ENCODE assay signal across 8 cellular contexts in genomic region chr10:79608505-79609375, GRCh38. TPM values are rescaled to one million over a fixed set of nuclear protein-coding genes. Genes with fewer than 3 reads are reported as not detected.
A peak's percentile ranks its signal among the peaks of the same experiment; 100 is the strongest.
DNase-seq lines count a peak whose midpoint lies in the region; ATAC-seq and FAIRE-seq lines count a peak whose summit lies in the region.

No MANE protein-coding gene starts in this region.

- no peaks in the 10 kb centered on the region for H3K9me3 Mint-ChIP-seq in activated CD4-positive, alpha-beta T cell treated with anti-CD3 and anti-CD28 coated beads, Interleukin-2, amount 10 ng/mL, durations not matched to agents 7 days and 5 days

- peak; percentile 2 for DNase-seq in NCI-H1694 (lab: John Stamatoyannopoulos, UW)
- DNase-seq in NCI-H1694 treated with DMSO at 0.1 percent for 48 hours (lab: John Stamatoyannopoulos, UW), result no peak
- peak; percentile 64 for DNase-seq in HT-29 (ENCODE audit: low spot score)
- DNase-seq in activated CD4-positive, alpha-beta T cell treated with anti-CD3 and anti-CD28 coated beads, Interleukin-2, amount 10 ng/mL, durations not matched to agents 7 days and 5 days, result peak; percentile 46
- peak; percentile 2 for DNase-seq in fibroblast of the conjunctiva (ENCODE audit: low read depth)
- peak; percentile 18 for DNase-seq in small intestine
- DNase-seq in effector CD4-positive, alpha-beta T cell, result no peak

- no peaks in the 10 kb centered on the region for H3K27me3 ChIP-seq in small intestine (ENCODE audit: control insufficient read depth in 2 of 2, insufficient read depth in 2 of 2, low read length in 2 of 2)

- H3K27ac ChIP-seq in small intestine (ENCODE audit: low read depth in 1 of 2, low read length in 1 of 2), result no peak overlapping the region

- H3K36me3 ChIP-seq in small intestine (ENCODE audit: control insufficient read depth in 2 of 2, insufficient read depth in 2 of 2, low read length in 2 of 2), result no peaks in the 10 kb centered on the region

- CTCF ChIA-PET in activated CD4-positive, alpha-beta T cell treated with anti-CD3 and anti-CD28 coated beads, Interleukin-2, amount 10 ng/mL, durations not matched to agents 7 days and 5 days (lab: Charles Lee), result no interaction called here

- H3K4me1 ChIP-seq in small intestine (ENCODE audit: control insufficient read depth in 2 of 2, insufficient read depth in 1 of 2, low read depth in 1 of 2, low read length in 1 of 2), result no peaks in the 10 kb centered on the region

- peaks cover 6% of the 10 kb centered on the region for H3K27me3 Mint-ChIP-seq in activated CD4-positive, alpha-beta T cell treated with anti-CD3 and anti-CD28 coated beads, Interleukin-2, amount 10 ng/mL, durations not matched to agents 7 days and 5 days

- POLR2A ChIA-PET in activated CD4-positive, alpha-beta T cell treated with anti-CD3 and anti-CD28 coated beads, Interleukin-2, amount 10 ng/mL, durations not matched to agents 7 days and 5 days (lab: Charles Lee), result no interaction called here

- no peaks in the 10 kb centered on the region for H3K9me3 ChIP-seq in small intestine (ENCODE audit: control insufficient read depth, low read depth)

- 52 to 55% (median 52%) methylated on average over 20 of the region's 20 CpGs for WGBS in small intestine, 3 donors

- no peaks in the 10 kb centered on the region for H3K4me1 Mint-ChIP-seq in activated CD4-positive, alpha-beta T cell treated with anti-CD3 and anti-CD28 coated beads, Interleukin-2, amount 10 ng/mL, durations not matched to agents 7 days and 5 days

- FAIRE-seq in small intestine (lab: Jason Lieb, UNC), result no peak

- H3K36me3 Mint-ChIP-seq in activated CD4-positive, alpha-beta T cell treated with anti-CD3 and anti-CD28 coated beads, Interleukin-2, amount 10 ng/mL, durations not matched to agents 7 days and 5 days (ENCODE audit: low read depth), result no peaks in the 10 kb centered on the region

- ATAC-seq in HG03025 (IDR thresholded peaks at IDR 0.05; ENCODE audit: low FRiP score, unreplicated experiment), result no peak

- no peak overlapping the region for H3K4me3 ChIP-seq in small intestine (ENCODE audit: low read depth in 1 of 2, low read length in 2 of 2)

- H3K4me3 Mint-ChIP-seq in activated CD4-positive, alpha-beta T cell treated with anti-CD3 and anti-CD28 coated beads, Interleukin-2, amount 10 ng/mL, durations not matched to agents 7 days and 5 days, result no peak overlapping the region

- H3K27ac Mint-ChIP-seq in activated CD4-positive, alpha-beta T cell treated with anti-CD3 and anti-CD28 coated beads, Interleukin-2, amount 10 ng/mL, durations not matched to agents 7 days and 5 days, result no peak overlapping the region

RNA-seq across cellular contexts. Expression of gene SFTPA1, which starts 2.0 kb away (rescaled TPM):
- total RNA-seq in HT-29 (2014; rRNA removed; shearing (Covaris generic)), result not detected in 2 replicates
- not detected for total RNA-seq in activated CD4-positive, alpha-beta T cell treated with anti-CD3 and anti-CD28 coated beads, Interleukin-2, amount 10 ng/mL, durations not matched to agents 7 days and 5 days
- polyA plus RNA-seq in small intestine, result 1 to 10 TPM in 2 of 3 donors, under 1 TPM in 1; 0.21 to 9.2 (median 3.5) TPM

RNA-seq across cellular contexts. Expression of gene SFTPA2, which starts 48.5 kb away (rescaled TPM):
- 1.6 and 1.7 TPM in 2 replicates for total RNA-seq in HT-29 (2014; rRNA removed; shearing (Covaris generic))
- not detected for total RNA-seq in activated CD4-positive, alpha-beta T cell treated with anti-CD3 and anti-CD28 coated beads, Interleukin-2, amount 10 ng/mL, durations not matched to agents 7 days and 5 days
- polyA plus RNA-seq in small intestine, result 10 to 100 TPM in 1 of 3 donors, 1 to 10 TPM in 1, under 1 TPM in 1; 0.76 to 13.4 (median 4.1) TPM

Comparison
In these comparisons a context has a peak if more than half of its experiments do, and no peak if none do; other contexts are left out.
1. DNase-seq: peak in NCI-H1694 (single experiment), HT-29 (single experiment), activated CD4-positive, alpha-beta T cell treated with anti-CD3 and anti-CD28 coated beads, Interleukin-2, amount 10 ng/mL, durations not matched to agents 7 days and 5 days (single experiment), fibroblast of the conjunctiva (single experiment) and small intestine (single experiment); none in NCI-H1694 treated with DMSO at 0.1 percent for 48 hours (single experiment) and effector CD4-positive, alpha-beta T cell (single experiment).